Comparison of ENCODE assay signal across 34 cellular contexts in genomic region chr6:16806363-16806762, GRCh38.
"Had no signal": no experiment of that assay in that cellular context is flagged by ENCODE, and none has a peak within 500 bp of the region (broad histone marks: within the 10 kb centered on the region; RNA-seq: fewer than 3 reads in every experiment).

No MANE protein-coding gene starts in this region.

- H3K36me3 Mint-ChIP-seq: activated naive CD4-positive, alpha-beta T cell treated with anti-CD3 and anti-CD28 coated beads, Interleukin-2, amount 10 ng/mL, durations not matched to agents 7 days and 5 days had no signal

- ATAC-seq: activated CD8-positive, alpha-beta memory T cell treated with anti-CD3 and anti-CD28 coated beads, Interleukin-2, amount 10 ng/mL, durations not matched to agents 7 days and 5 days; activated CD8-positive, alpha-beta T cell treated with anti-CD3 and anti-CD28 coated beads, Interleukin-2, amount 10 ng/mL, durations not matched to agents 7 days and 5 days; activated naive CD8-positive, alpha-beta T cell treated with anti-CD3 and anti-CD28 coated beads, Interleukin-2, amount 50 U/mL, for 24 hours had no signal

- H3K4me3 Mint-ChIP-seq: activated B cell treated with CpG ODN at 0.5 μM for 24 hours; activated CD4-positive, alpha-beta memory T cell treated with anti-CD3 and anti-CD28 coated beads for 36 hours; activated CD4-positive, alpha-beta T cell treated with anti-CD3 and anti-CD28 coated beads, Interleukin-2, amount 10 ng/mL, durations not matched to agents 24 days and 14 days; activated CD8-positive, alpha-beta memory T cell treated with anti-CD3 and anti-CD28 coated beads, Interleukin-2, amount 10 ng/mL, durations not matched to agents 7 days and 5 days; activated CD8-positive, alpha-beta T cell treated with anti-CD3 and anti-CD28 coated beads, Interleukin-2, amount 10 ng/mL, durations not matched to agents 7 days and 5 days; activated naive CD4-positive, alpha-beta T cell treated with anti-CD3 and anti-CD28 coated beads, Interleukin-2, amount 10 ng/mL, durations not matched to agents 7 days and 5 days; activated naive CD4-positive, alpha-beta T cell treated with anti-CD3 and anti-CD28 coated beads, Interleukin-2, amount 50 U/mL, for 24 hours; activated naive CD8-positive, alpha-beta T cell; activated naive CD8-positive, alpha-beta T cell treated with anti-CD3 and anti-CD28 coated beads, Interleukin-2, amount 10 ng/mL, durations not matched to agents 7 days and 5 days; activated naive CD8-positive, alpha-beta T cell treated with anti-CD3 and anti-CD28 coated beads, Interleukin-2, amount 50 U/mL, for 24 hours; activated T-cell treated with anti-CD3 and anti-CD28 coated beads, Interleukin-2, amount 50 U/mL, for 24 hours; T-helper 1 cell treated with Interleukin-12 subunit alpha and Interleukin-12 subunit beta and Interleukin-4 antibody, amounts not matched to agents 30 μg/mL and 1 μg/mL, for 36 hours; T-helper 2 cell treated with Interferon-gamma antibody and Interleukin-4, amounts not matched to agents 5 μg/mL and 100 μg/mL, for 36 hours had no signal

- H3K9me3 Mint-ChIP-seq: activated naive CD4-positive, alpha-beta T cell treated with anti-CD3 and anti-CD28 coated beads, Interleukin-2, amount 50 U/mL, for 24 hours had no signal

- H3K27me3 Mint-ChIP-seq: activated CD4-positive, alpha-beta memory T cell treated with anti-CD3 and anti-CD28 coated beads for 36 hours; activated naive CD4-positive, alpha-beta T cell treated with anti-CD3 and anti-CD28 coated beads, Interleukin-2, amount 10 ng/mL, durations not matched to agents 7 days and 5 days; activated naive CD4-positive, alpha-beta T cell treated with anti-CD3 and anti-CD28 coated beads, Interleukin-2, amount 50 U/mL, for 24 hours; activated naive CD8-positive, alpha-beta T cell; activated naive CD8-positive, alpha-beta T cell treated with anti-CD3 and anti-CD28 coated beads, Interleukin-2, amount 50 U/mL, for 24 hours; activated T-cell treated with anti-CD3 and anti-CD28 coated beads, Interleukin-2, amount 50 U/mL, for 24 hours had no signal

- H3K4me1 ChIP-seq: breast epithelium had no signal

- H3K27me3 ChIP-seq: ascending aorta, brain microvascular endothelial cell, breast epithelium had no signal

- H3K27ac ChIP-seq: ascending aorta, brain microvascular endothelial cell, breast epithelium, VCaP had no signal

- H3K9me3 ChIP-seq: ascending aorta had no signal

- H3K36me3 ChIP-seq: ascending aorta, brain microvascular endothelial cell, breast epithelium had no signal

- H3K4me1 Mint-ChIP-seq: activated B cell treated with CpG ODN at 0.5 μM for 24 hours; activated naive CD4-positive, alpha-beta T cell treated with anti-CD3 and anti-CD28 coated beads, Interleukin-2, amount 10 ng/mL, durations not matched to agents 7 days and 5 days; activated naive CD4-positive, alpha-beta T cell treated with anti-CD3 and anti-CD28 coated beads, Interleukin-2, amount 50 U/mL, for 24 hours had no signal

- H3K4me3 ChIP-seq: ascending aorta, breast epithelium had no signal

- H3K27ac Mint-ChIP-seq: activated B cell treated with CpG ODN at 0.5 μM for 24 hours; activated CD4-positive, alpha-beta memory T cell treated with anti-CD3 and anti-CD28 coated beads for 36 hours; activated CD4-positive, alpha-beta T cell treated with anti-CD3 and anti-CD28 coated beads, Interleukin-2, amount 10 ng/mL, durations not matched to agents 24 days and 14 days; activated CD8-positive, alpha-beta memory T cell treated with anti-CD3 and anti-CD28 coated beads, Interleukin-2, amount 10 ng/mL, durations not matched to agents 7 days and 5 days; activated CD8-positive, alpha-beta T cell treated with anti-CD3 and anti-CD28 coated beads, Interleukin-2, amount 10 ng/mL, durations not matched to agents 7 days and 5 days; activated naive CD4-positive, alpha-beta T cell treated with anti-CD3 and anti-CD28 coated beads, Interleukin-2, amount 10 ng/mL, durations not matched to agents 7 days and 5 days; activated naive CD4-positive, alpha-beta T cell treated with anti-CD3 and anti-CD28 coated beads, Interleukin-2, amount 50 U/mL, for 24 hours; activated naive CD8-positive, alpha-beta T cell; activated naive CD8-positive, alpha-beta T cell treated with anti-CD3 and anti-CD28 coated beads, Interleukin-2, amount 10 ng/mL, durations not matched to agents 7 days and 5 days; activated naive CD8-positive, alpha-beta T cell treated with anti-CD3 and anti-CD28 coated beads, Interleukin-2, amount 50 U/mL, for 24 hours; activated T-cell treated with anti-CD3 and anti-CD28 coated beads, Interleukin-2, amount 50 U/mL, for 24 hours; activated T-helper 2 cell treated with anti-CD3 and anti-CD28 coated beads, Interferon-gamma antibody, Interleukin-2, Interleukin-4, amounts not matched to agents 10 μg/mL and 5 μg/mL and 100 μg/mL, durations not matched to agents 14 hours and 24 hours and 36 hours; T-helper 1 cell treated with Interleukin-12 subunit alpha and Interleukin-12 subunit beta and Interleukin-4 antibody, amounts not matched to agents 30 μg/mL and 1 μg/mL, for 36 hours; T-helper 2 cell treated with Interferon-gamma antibody and Interleukin-4, amounts not matched to agents 5 μg/mL and 100 μg/mL, for 36 hours had no signal

- DNase-seq: activated B cell treated with CpG ODN at 0.5 μM for 24 hours; activated CD4-positive, alpha-beta memory T cell treated with anti-CD3 and anti-CD28 coated beads for 36 hours; activated CD4-positive, alpha-beta T cell treated with anti-CD3 and anti-CD28 coated beads for 4 hours; activated CD4-positive, alpha-beta T cell treated with anti-CD3 and anti-CD28 coated beads, Interleukin-2, amount 10 ng/mL, durations not matched to agents 24 days and 14 days; activated CD4-positive, alpha-beta T cell treated with anti-CD3 and anti-CD28 coated beads, Interleukin-2, amount 50 U/mL, for 1 hour; activated CD4-positive, alpha-beta T cell treated with anti-CD3 and anti-CD28 coated beads, Interleukin-2, amount 50 U/mL, for 4 hours; activated CD4-positive, CD25-positive, alpha-beta regulatory T cell treated with anti-CD3 and anti-CD28 coated beads, Interleukin-2, amount 50 U/mL, for 72 hours; activated CD8-positive, alpha-beta memory T cell treated with anti-CD3 and anti-CD28 coated beads for 24 hours; activated CD8-positive, alpha-beta memory T cell treated with anti-CD3 and anti-CD28 coated beads, Interleukin-2, amount 10 ng/mL, durations not matched to agents 7 days and 5 days; activated CD8-positive, alpha-beta memory T cell treated with anti-CD3 and anti-CD28 coated beads, Interleukin-2, amount 50 U/mL, for 48 hours; activated CD8-positive, alpha-beta T cell treated with anti-CD3 and anti-CD28 coated beads, Interleukin-2, amount 10 ng/mL, durations not matched to agents 7 days and 5 days; activated effector memory CD4-positive, alpha-beta T cell treated with Interleukin-2 at 50 U/mL for 16 hours; activated gamma-delta T cell; activated naive CD4-positive, alpha-beta T cell treated with anti-CD3 and anti-CD28 coated beads, Interleukin-2, amount 10 ng/mL, durations not matched to agents 7 days and 5 days; activated naive CD4-positive, alpha-beta T cell treated with Interleukin-2 at 50 U/mL for 16 hours; activated naive CD8-positive, alpha-beta T cell treated with anti-CD3 and anti-CD28 coated beads, Interleukin-2, amount 10 ng/mL, durations not matched to agents 7 days and 5 days; activated naive CD8-positive, alpha-beta T cell treated with anti-CD3 and anti-CD28 coated beads, Interleukin-2, amount 50 U/mL, for 24 hours; activated T-cell treated with anti-CD3 and anti-CD28 coated beads, Interleukin-2, amount 50 U/mL, for 24 hours; activated T-cell treated with anti-CD3 and anti-CD28 coated beads, Interleukin-2, amount 50 U/mL, for 48 hours; amygdala; anterior cingulate cortex; brain microvascular endothelial cell; central memory CD4-positive, alpha-beta T cell; T-helper 1 cell; T-helper 2 cell; T-helper 9 cell had no signal
